Comparison of ENCODE assay signal across 1 cellular context in the genomic region with DNA sequence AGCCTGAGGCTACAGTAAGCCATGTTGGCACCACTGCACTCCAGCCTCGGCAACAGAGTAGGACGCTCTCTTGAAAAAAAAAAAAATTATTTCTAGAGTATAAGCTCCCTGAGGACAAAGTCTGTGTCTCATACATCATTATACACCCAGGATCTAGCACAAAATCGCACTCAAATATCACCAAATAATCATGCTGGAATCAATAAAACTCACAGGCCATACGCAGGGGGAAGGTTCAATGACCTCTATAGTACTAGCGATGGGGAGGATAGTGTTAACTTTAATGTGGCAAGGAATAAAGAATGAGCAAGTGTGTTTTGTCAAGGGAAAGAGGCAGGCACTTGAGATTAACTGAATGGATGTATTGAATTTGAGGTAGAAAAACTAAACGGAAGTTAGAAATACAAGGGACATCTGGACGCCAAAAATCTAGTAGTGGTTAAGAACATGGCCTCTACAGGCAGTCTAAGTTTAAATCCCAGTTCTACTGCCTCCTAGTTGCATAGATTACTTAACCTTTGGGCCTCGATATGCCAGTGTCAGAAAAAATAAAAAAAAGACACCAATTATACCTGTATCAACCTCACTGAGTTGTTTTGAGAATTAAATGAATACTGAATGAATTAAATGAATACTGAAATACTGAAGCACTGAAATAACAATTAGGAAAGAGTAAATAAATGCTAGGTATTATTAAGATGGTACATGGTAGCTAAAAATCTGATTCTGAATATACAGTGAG.
TF ChIP-seq lines count a peak whose summit lies in the region.

No MANE protein-coding gene starts in this region.

TF ChIP-seq in K562, 482 proteins besides CTCF, POLR2A, EP300 and RAD21:
- TF ChIP-seq, protein P1, sequence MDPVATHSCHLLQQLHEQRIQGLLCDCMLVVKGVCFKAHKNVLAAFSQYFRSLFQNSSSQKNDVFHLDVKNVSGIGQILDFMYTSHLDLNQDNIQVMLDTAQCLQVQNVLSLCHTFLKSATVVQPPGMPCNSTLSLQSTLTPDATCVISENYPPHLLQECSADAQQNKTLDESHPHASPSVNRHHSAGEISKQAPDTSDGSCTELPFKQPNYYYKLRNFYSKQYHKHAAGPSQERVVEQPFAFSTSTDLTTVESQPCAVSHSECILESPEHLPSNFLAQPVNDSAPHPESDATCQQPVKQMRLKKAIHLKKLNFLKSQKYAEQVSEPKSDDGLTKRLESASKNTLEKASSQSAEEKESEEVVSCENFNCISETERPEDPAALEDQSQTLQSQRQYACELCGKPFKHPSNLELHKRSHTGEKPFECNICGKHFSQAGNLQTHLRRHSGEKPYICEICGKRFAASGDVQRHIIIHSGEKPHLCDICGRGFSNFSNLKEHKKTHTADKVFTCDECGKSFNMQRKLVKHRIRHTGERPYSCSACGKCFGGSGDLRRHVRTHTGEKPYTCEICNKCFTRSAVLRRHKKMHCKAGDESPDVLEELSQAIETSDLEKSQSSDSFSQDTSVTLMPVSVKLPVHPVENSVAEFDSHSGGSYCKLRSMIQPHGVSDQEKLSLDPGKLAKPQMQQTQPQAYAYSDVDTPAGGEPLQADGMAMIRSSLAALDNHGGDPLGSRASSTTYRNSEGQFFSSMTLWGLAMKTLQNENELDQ (CRISPR knock-in tag; IDR thresholded peaks at IDR 0.05; ENCODE audit: borderline replicate concordance): no peak
- TF ChIP-seq DDX20 (tag; IDR thresholded peaks at IDR 0.05; ENCODE audit: low read depth) (no peak), PHF8 (IDR thresholded peaks at IDR 0.05; ENCODE audit: borderline replicate concordance, low read length) (no peak), POLR2AphosphoS5 (IDR thresholded peaks at IDR 0.05; ENCODE audit: control insufficient read depth, insufficient read depth, low read depth, low read length) (no peak), FOXM1 (IDR thresholded peaks at IDR 0.05; ENCODE audit: low read depth) (no peak), FOXM1 (CRISPR knock-in tag; IDR thresholded peaks at IDR 0.05; ENCODE audit: low read depth) (no peak), ESRRB (CRISPR knock-in tag; IDR thresholded peaks at IDR 0.05; ENCODE audit: borderline replicate concordance) (no peak), KHSRP (IDR thresholded peaks at IDR 0.05) (no peak), ATF1 (CRISPR knock-in tag; IDR thresholded peaks at IDR 0.05) (no peak), ATF1 (tag; IDR thresholded peaks at IDR 0.05) (no peak), ZNF316 (IDR thresholded peaks at IDR 0.05) (peak; percentile 58)
